In genomic region chr22:37266581-37267127, GRCh38 we compare ENCODE assay signal across 9 cellular contexts. TPM values are rescaled to one million over a fixed set of nuclear protein-coding genes. Genes with fewer than 3 reads are reported as not detected.
DNase-seq lines count a peak whose midpoint lies in the region; ATAC-seq and TF ChIP-seq lines count a peak whose summit lies in the region.
"Had no signal": no experiment of that assay in that cellular context is flagged by ENCODE, and none has a peak within 500 bp of the region (broad histone marks: within the 10 kb centered on the region; RNA-seq: fewer than 3 reads in every experiment).

No MANE protein-coding gene starts in this region.

- H3K9me3 ChIP-seq in CD8-positive, alpha-beta T cell (ENCODE audit: low read length): no peaks in the 10 kb centered on the region
- H3K9me3 ChIP-seq in MG63: peaks cover 2% of the 10 kb centered on the region; the same call in 1 of the 2 replicates
- H3K9me3 ChIP-seq in prostate gland: no peaks in the 10 kb centered on the region

- H3K4me3 ChIP-seq in CD8-positive, alpha-beta T cell (ENCODE audit: low read depth, low read length): peak overlapping the region; percentile 83
- H3K4me3 ChIP-seq in MG63 (peak overlapping the region; percentile 44), H7 (ENCODE audit: insufficient read depth, low read depth, low read length) (no peak overlapping the region), prostate gland (no peak overlapping the region)

- peak overlapping the region; percentile 94 for H3K27ac Mint-ChIP-seq in CD8-positive, alpha-beta T cell
- H3K27ac Mint-ChIP-seq in dendritic cell treated with granulocyte-macrophage colony-stimulating factor and Interleukin-4, amounts not matched to agents 40 ng/mL and 50 ng/mL, for 4 days: peak overlapping the region; percentile 91
- H3K27ac Mint-ChIP-seq in osteocyte (ENCODE audit: unreplicated experiment): no peak overlapping the region

- peak overlapping the region; percentile 89 for H3K4me3 Mint-ChIP-seq in CD8-positive, alpha-beta T cell
- H3K4me3 Mint-ChIP-seq in dendritic cell treated with granulocyte-macrophage colony-stimulating factor and Interleukin-4, amounts not matched to agents 40 ng/mL and 50 ng/mL, for 4 days: peak overlapping the region; percentile 70
- peak overlapping the region; percentile 67 for H3K4me3 Mint-ChIP-seq in osteocyte (ENCODE audit: unreplicated experiment)

- WGBS in prostate gland: 46% methylated on average over 18 of the region's 18 CpGs

- H3K27me3 Mint-ChIP-seq in CD8-positive, alpha-beta T cell (ENCODE audit: low read depth): no peaks in the 10 kb centered on the region
- H3K27me3 Mint-ChIP-seq in dendritic cell treated with granulocyte-macrophage colony-stimulating factor and Interleukin-4, amounts not matched to agents 40 ng/mL and 50 ng/mL, for 4 days: peaks cover 9% of the 10 kb centered on the region
- H3K27me3 Mint-ChIP-seq in osteocyte (ENCODE audit: unreplicated experiment): peaks cover 14% of the 10 kb centered on the region

- no peak for DNase-seq in CD8-positive, alpha-beta T cell
- no peak for DNase-seq in MG63
- no peak for DNase-seq in osteocyte (ENCODE audit: extremely low spot score, unreplicated experiment)
- DNase-seq in H7: no peak
- no peak for DNase-seq in prostate gland (ENCODE audit: low spot score)

- peak; percentile 10 for ATAC-seq in CD8-positive, alpha-beta T cell
- ATAC-seq in GM21737 (IDR thresholded peaks at IDR 0.05; ENCODE audit: unreplicated experiment) (no peak), GM18861 (IDR thresholded peaks at IDR 0.05; ENCODE audit: unreplicated experiment) (no peak)

- H3K36me3 Mint-ChIP-seq in CD8-positive, alpha-beta T cell: no peaks in the 10 kb centered on the region
- H3K36me3 Mint-ChIP-seq in dendritic cell treated with granulocyte-macrophage colony-stimulating factor and Interleukin-4, amounts not matched to agents 40 ng/mL and 50 ng/mL, for 4 days (ENCODE audit: low read depth): peaks cover 7% of the 10 kb centered on the region
- no peaks in the 10 kb centered on the region for H3K36me3 Mint-ChIP-seq in osteocyte (ENCODE audit: unreplicated experiment)

- TF ChIP-seq POLR2A in prostate gland (IDR thresholded peaks at IDR 0.05): no peak

- H3K36me3 ChIP-seq in CD8-positive, alpha-beta T cell (ENCODE audit: insufficient read depth, low read length): no peaks in the 10 kb centered on the region
- no peaks in the 10 kb centered on the region for H3K36me3 ChIP-seq in MG63
- H3K36me3 ChIP-seq in H7 (replicated peaks; ENCODE audit: control insufficient read depth, insufficient read depth, low read length): no peaks in the 10 kb centered on the region
- H3K36me3 ChIP-seq in prostate gland: no peaks in the 10 kb centered on the region

- H3K4me1 ChIP-seq in CD8-positive, alpha-beta T cell (ENCODE audit: insufficient read depth, low read length): peaks cover 22% of the 10 kb centered on the region
- H3K4me1 ChIP-seq in prostate gland (replicated peaks): no peaks in the 10 kb centered on the region

- no peaks in the 10 kb centered on the region for H3K9me3 Mint-ChIP-seq in CD8-positive, alpha-beta T cell
- H3K9me3 Mint-ChIP-seq in dendritic cell treated with granulocyte-macrophage colony-stimulating factor and Interleukin-4, amounts not matched to agents 40 ng/mL and 50 ng/mL, for 4 days: peaks cover 21% of the 10 kb centered on the region
- peaks cover 5% of the 10 kb centered on the region for H3K9me3 Mint-ChIP-seq in osteocyte (ENCODE audit: unreplicated experiment)

- TF ChIP-seq CTCF in CD8-positive, alpha-beta T cell (IDR thresholded peaks at IDR 0.05): no peak
- TF ChIP-seq CTCF in osteocyte (IDR thresholded peaks at IDR 0.05) (no peak), prostate gland (IDR thresholded peaks at IDR 0.05) (no peak)

- H3K27ac ChIP-seq in CD8-positive, alpha-beta T cell (ENCODE audit: low read depth, low read length): no peak overlapping the region
- no peak overlapping the region for H3K27ac ChIP-seq in prostate gland

- peaks cover 24% of the 10 kb centered on the region for H3K4me1 Mint-ChIP-seq in CD8-positive, alpha-beta T cell (ENCODE audit: low read depth)
- peaks cover 59% of the 10 kb centered on the region for H3K4me1 Mint-ChIP-seq in dendritic cell treated with granulocyte-macrophage colony-stimulating factor and Interleukin-4, amounts not matched to agents 40 ng/mL and 50 ng/mL, for 4 days (ENCODE audit: low read depth)
- H3K4me1 Mint-ChIP-seq in osteocyte (ENCODE audit: unreplicated experiment): peaks cover 10% of the 10 kb centered on the region

- CTCF ChIA-PET in CD8-positive, alpha-beta T cell (lab: Charles Lee): interaction anchor here (1.0 to 12.4 kb wide), 12 partner anchors 10 to 191 kb away, joined by 3 to 401 read pairs (median 12); partner anchors contain the start of genes CYTH4 and RAC2

- intact Hi-C loops in CD8-positive, alpha-beta T cell (cut with DNase I, micrococcal nuclease): loop anchor here (1.0 to 10.0 kb wide), 9 partner anchors 16 to 301 kb away; partner anchors contain the start of genes CDC42EP1 (in 1 of the 2) and CYTH4 (in 1 of the 2)
- intact Hi-C loops in dendritic cell treated with granulocyte-macrophage colony-stimulating factor and Interleukin-4, amounts not matched to agents 40 ng/mL and 50 ng/mL, for 4 days (cut with micrococcal nuclease): loop anchor here (2.0 to 10.0 kb wide), 2 partner anchors 44 to 188 kb away; no protein-coding TSS in a partner anchor
- intact Hi-C loops in prostate gland (cut with DNase I): no loop called here

- POLR2A ChIA-PET in CD8-positive, alpha-beta T cell (lab: Charles Lee): interaction anchor here (0.9 to 1.6 kb wide), 2 partner anchors 16 to 25 kb away, joined by 3 to 12 read pairs; partner anchors contain the start of gene CYTH4

- H3K27me3 ChIP-seq in CD8-positive, alpha-beta T cell (ENCODE audit: insufficient read depth, low read length): no peaks in the 10 kb centered on the region
- H3K27me3 ChIP-seq in MG63 (no peaks in the 10 kb centered on the region), H7 (ENCODE audit: control insufficient read depth, insufficient read depth, low read length) (no peaks in the 10 kb centered on the region; the same call in 1 of the 2 replicates), prostate gland (replicated peaks; ENCODE audit: insufficient read depth) (no peaks in the 10 kb centered on the region)

RNA-seq across cellular contexts. Expression of gene CYTH4, which starts 15.7 kb away (rescaled TPM):
- total RNA-seq in CD8-positive, alpha-beta T cell: 100 to 1,000 TPM; 129 to 143 TPM
- 0.36 TPM in 1 of 2 replicates, not detected in the other for total RNA-seq in MG63 (2014; rRNA removed; shearing (Covaris generic); ENCODE audit: low replicate concordance)
- total RNA-seq in osteocyte: not detected in 2 replicates
- not detected in 2 replicates for total RNA-seq in H7 (2014; rRNA removed; shearing (Covaris generic))
- total RNA-seq in prostate gland: 1 to 10 TPM; 4.7 to 5.5 TPM

RNA-seq across cellular contexts. Expression of gene RAC2, which starts 22.6 kb away (rescaled TPM):
- total RNA-seq in CD8-positive, alpha-beta T cell: 100 to 1,000 TPM; 152 to 159 TPM
- total RNA-seq in MG63 (2014; rRNA removed; shearing (Covaris generic); ENCODE audit: low replicate concordance): not detected in 2 replicates
- not detected in 2 replicates for total RNA-seq in osteocyte
- 9.4 and 9.6 TPM in 2 replicates for total RNA-seq in H7 (2014; rRNA removed; shearing (Covaris generic))
- 10 to 100 TPM in 1 of 2 donors, 1 to 10 TPM in 1; 9.7 to 14.4 TPM for total RNA-seq in prostate gland
- total RNA-seq: SK-MEL-5 had no signal

RNA-seq across cellular contexts. Expression of gene SSTR3, which starts 54.4 kb away (rescaled TPM):
- 1 to 10 TPM; 2.6 to 3.1 TPM for total RNA-seq in CD8-positive, alpha-beta T cell
- total RNA-seq in MG63 (2014; rRNA removed; shearing (Covaris generic); ENCODE audit: low replicate concordance): not detected in 2 replicates
- total RNA-seq in osteocyte (not detected in 2 replicates), prostate gland (10 to 100 TPM in 1 of 2 donors, not detected in 1; 46.4 TPM)
- total RNA-seq in H7 (2014; rRNA removed; shearing (Covaris generic)): 0.21 TPM in 1 of 2 replicates, not detected in the other
- total RNA-seq: SK-MEL-5 had no signal

Comparison
In these comparisons a context has a peak if more than half of its experiments do, and no peak if none do; other contexts are left out.
1. H3K4me3 ChIP-seq: peak in CD8-positive, alpha-beta T cell (single experiment) and MG63 (single experiment); none in H7 (single experiment) and prostate gland (0 of 2).
2. RNA of gene CYTH4, which starts 15.7 kb away (total RNA-seq): 129 to 143 TPM in CD8-positive, alpha-beta T cell; 4.7 to 5.5 TPM in prostate gland, 0.36 TPM in MG63, not detected in osteocyte and not detected in H7; every median in the first group is over 10 times any median in the second.
3. RNA of gene RAC2, which starts 22.6 kb away (total RNA-seq): 152 to 159 TPM in CD8-positive, alpha-beta T cell; 9.7 to 14.4 TPM in prostate gland, 9.4 to 9.6 TPM in H7, not detected in osteocyte and not detected in MG63; every median in the first group is over 4 times any median in the second.
4. Peak in every context shown above with its lines, with median percentiles within 50 percentile points of each other: H3K4me3 Mint-ChIP-seq.